Comparison of ENCODE assay signal across 15 cellular contexts in genomic region chr21:25953196-25953595, GRCh38.
DNase-seq lines count a peak whose midpoint lies in the region; FAIRE-seq and TF ChIP-seq lines count a peak whose summit lies in the region.
"Had no signal": no experiment of that assay in that cellular context is flagged by ENCODE, and none has a peak within 500 bp of the region (broad histone marks: within the 10 kb centered on the region; RNA-seq: fewer than 3 reads in every experiment).

No MANE protein-coding gene starts in this region.

- POLR2A ChIA-PET in endothelial cell of umbilical vein (lab: Charles Lee), result no interaction called here

- WGBS in adrenal gland, 4 donors, result 42 to 58% (median 45%) methylated on average over 3 of the region's 3 CpGs
- 99% methylated on average over 3 of the region's 3 CpGs for WGBS in smooth muscle cell (ENCODE audit: low lambda C conversion rate)

- H3K79me2 ChIP-seq in ACC112 (ENCODE audit: control insufficient read depth, insufficient read depth, low read length, unreplicated experiment) (no peaks in the 10 kb centered on the region), endothelial cell of umbilical vein (ENCODE audit: control insufficient read depth, insufficient read depth, low read length) (peaks cover 30% of the 10 kb centered on the region), smooth muscle cell (ENCODE audit: low read depth) (peaks cover 6% of the 10 kb centered on the region)

- H3K9me3 ChIP-seq in adrenal gland (replicated peaks in 1 of 3) (no peaks in the 10 kb centered on the region), endothelial cell of umbilical vein (replicated peaks; ENCODE audit: control insufficient read depth, insufficient read depth, low read length) (no peaks in the 10 kb centered on the region), smooth muscle cell (replicated peaks; ENCODE audit: low read depth) (no peaks in the 10 kb centered on the region)
- H3K9me3 ChIP-seq: BLaER1 treated with 17β-estradiol and CSF1 and Interleukin-3, amounts not matched to agents 10 nM and 100 nM had no signal

- dilution Hi-C loops in endothelial cell of umbilical vein (cut with MboI; ENCODE audit: extremely low pct_ligation_motif_present, low sequenced_read_pairs), result no loop called here

- H3K9ac ChIP-seq in endothelial cell of umbilical vein (replicated peaks; ENCODE audit: extremely low read depth, insufficient read depth, low read length) (peak overlapping the region; percentile 43), smooth muscle cell (ENCODE audit: low read depth) (no peak overlapping the region)
- H3K9ac ChIP-seq: BLaER1 treated with 17β-estradiol and CSF1 and Interleukin-3, amounts not matched to agents 10 nM and 100 nM had no signal

- CTCF ChIA-PET in endothelial cell of umbilical vein (lab: Charles Lee), result interaction anchor here (1.0 to 2.5 kb wide), 3 partner anchors 8 to 16 kb away, joined by 3 to 10 read pairs (median 4); no protein-coding TSS in a partner anchor

- H3K27me3 ChIP-seq in ACC112 (ENCODE audit: insufficient read depth, low read length) (no peaks in the 10 kb centered on the region), adrenal gland (no peaks in the 10 kb centered on the region), endothelial cell of umbilical vein (ENCODE audit: control insufficient read depth in 2 of 2, insufficient read depth in 2 of 2, low read length in 2 of 2) (no peaks in the 10 kb centered on the region), smooth muscle cell (ENCODE audit: low read depth) (no peaks in the 10 kb centered on the region)
- H3K27me3 ChIP-seq: BLaER1 treated with 17β-estradiol and CSF1 and Interleukin-3, amounts not matched to agents 10 nM and 100 nM had no signal

- BruUV-seq in endothelial cell of umbilical vein (replicated peaks; lab: Mats Ljungman, UMichigan), result TSS peak; percentile 47

- H3K4me3 ChIP-seq in ACC112 (ENCODE audit: low read depth, low read length), result peak overlapping the region; percentile 8; the same call in 1 of the 2 replicates
- H3K4me3 ChIP-seq in adrenal gland, result no peak overlapping the region
- H3K4me3 ChIP-seq in endothelial cell of umbilical vein (replicated peaks in 1 of 3; ENCODE audit: insufficient read depth in 1 of 3, low read depth in 1 of 3, low read length in 3 of 3), result no peak overlapping the region
- no peak overlapping the region for H3K4me3 ChIP-seq in smooth muscle cell
- H3K4me3 ChIP-seq: BLaER1 treated with 17β-estradiol and CSF1 and Interleukin-3, amounts not matched to agents 10 nM and 100 nM; GM23338 had no signal

- no peaks in the 10 kb centered on the region for H4K20me1 ChIP-seq in endothelial cell of umbilical vein (replicated peaks; ENCODE audit: control insufficient read depth, extremely low read depth, insufficient read depth, low read length)
- peaks cover 13% of the 10 kb centered on the region for H4K20me1 ChIP-seq in smooth muscle cell (ENCODE audit: low read depth)
- H4K20me1 ChIP-seq: BLaER1 treated with 17β-estradiol and CSF1 and Interleukin-3, amounts not matched to agents 10 nM and 100 nM had no signal

- no peak for FAIRE-seq in endothelial cell of umbilical vein (lab: Jason Lieb, UNC)

- TF ChIP-seq CTCF in adrenal gland (IDR thresholded peaks at IDR 0.05), result no peak
- no peak for TF ChIP-seq CTCF in endothelial cell of umbilical vein (IDR thresholded peaks at IDR 0.05; ENCODE audit: extremely low read depth in 1 of 2, insufficient read depth in 1 of 2, low read depth in 1 of 2, low read length in 2 of 2)
- TF ChIP-seq CTCF in smooth muscle cell (IDR thresholded peaks at IDR 0.05; ENCODE audit: borderline replicate concordance, insufficient read depth, poor library complexity, severe bottlenecking), result no peak

- intact Hi-C loops in adrenal gland (cut with DNase I) (no loop called here), endothelial cell of umbilical vein (cut with micrococcal nuclease) (loop anchor here (1.0 kb wide), 2 partner anchors 10 to 19 kb away; no protein-coding TSS in a partner anchor)

- H3K4me1 ChIP-seq in ACC112 (ENCODE audit: control insufficient read depth, insufficient read depth, low read length, unreplicated experiment) (peaks cover 45% of the 10 kb centered on the region), adrenal gland (replicated peaks in 1 of 2) (peaks cover 24 to 49% of the 10 kb centered on the region in 2 donors), endothelial cell of umbilical vein (ENCODE audit: control insufficient read depth, extremely low read depth, insufficient read depth, low read length) (peaks cover 55% of the 10 kb centered on the region), smooth muscle cell (ENCODE audit: low read depth) (peaks cover 8% of the 10 kb centered on the region)

- peaks cover 4% of the 10 kb centered on the region for H3F3A ChIP-seq in smooth muscle cell (ENCODE audit: low read depth)

- H3K9me1 ChIP-seq in endothelial cell of umbilical vein (replicated peaks; ENCODE audit: control insufficient read depth, extremely low read depth, insufficient read depth, low read length), result no peaks in the 10 kb centered on the region

- DNase-seq in adrenal gland (no peak), endothelial cell of umbilical vein (ENCODE audit: low read depth, low spot score) (peak; percentile 75), smooth muscle cell (lab: John Stamatoyannopoulos, UW; ENCODE audit: unreplicated experiment) (no peak), H4 (ENCODE audit: low spot score) (no peak), GM19240 (ENCODE audit: insufficient read length, low spot score) (no peak), occipital lobe (lab: John Stamatoyannopoulos, UW) (no peak)
- DNase-seq in stimulated activated naive CD4-positive, alpha-beta T cell treated with Interleukin-2 at 50 U/mL for 16 hours (lab: John Stamatoyannopoulos, UW), result no peak
- DNase-seq: 8988T; ACHN; CD4-positive, CD25-positive, alpha-beta regulatory T cell; DMS53; H9 had no signal

- peaks cover 13% of the 10 kb centered on the region; the same call in 1 of the 2 replicates for H3K36me3 ChIP-seq in ACC112 (ENCODE audit: insufficient read depth, low read length)
- no peaks in the 10 kb centered on the region for H3K36me3 ChIP-seq in adrenal gland (replicated peaks in 1 of 2)
- H3K36me3 ChIP-seq in endothelial cell of umbilical vein (ENCODE audit: control insufficient read depth in 2 of 2, extremely low read depth in 1 of 2, insufficient read depth in 2 of 2, low read length in 2 of 2), result peaks cover 6% of the 10 kb centered on the region in 2 experiments
- H3K36me3 ChIP-seq in smooth muscle cell (ENCODE audit: low read depth), result peaks cover 31% of the 10 kb centered on the region

- H3K27ac ChIP-seq in ACC112 (ENCODE audit: low read depth, low read length), result peak overlapping the region; percentile 65
- peak overlapping the region in 3 of 5 donors; percentile 56 to 81 (median 68) for H3K27ac ChIP-seq in adrenal gland
- peak overlapping the region; percentile 88 for H3K27ac ChIP-seq in endothelial cell of umbilical vein (ENCODE audit: insufficient read depth, low read depth, low read length)
- peak overlapping the region; percentile 16 for H3K27ac ChIP-seq in smooth muscle cell (ENCODE audit: low read depth)
- H3K27ac ChIP-seq: BLaER1 treated with 17β-estradiol and CSF1 and Interleukin-3, amounts not matched to agents 10 nM and 100 nM had no signal

- peak overlapping the region; percentile 52 for H3K4me2 ChIP-seq in endothelial cell of umbilical vein (ENCODE audit: insufficient read depth, low read length)
- no peak overlapping the region for H3K4me2 ChIP-seq in smooth muscle cell
- H3K4me2 ChIP-seq: BLaER1 treated with 17β-estradiol and CSF1 and Interleukin-3, amounts not matched to agents 10 nM and 100 nM; GM23338 had no signal

- H2AFZ ChIP-seq in ACC112 (ENCODE audit: low read length, unreplicated experiment) (no peak overlapping the region), endothelial cell of umbilical vein (ENCODE audit: low read depth, low read length) (no peak overlapping the region), smooth muscle cell (ENCODE audit: low read depth) (no peak overlapping the region)
- H2AFZ ChIP-seq: GM23338 had no signal

- TF ChIP-seq POLR2A in adrenal gland (IDR thresholded peaks at IDR 0.05) (no peak), endothelial cell of umbilical vein (IDR thresholded peaks at IDR 0.05; ENCODE audit: low read depth, low read length) (no peak)

TF ChIP-seq in endothelial cell of umbilical vein, 7 proteins besides CTCF, POLR2A, EP300 and RAD21:
- TF ChIP-seq JUN (IDR thresholded peaks at IDR 0.05; ENCODE audit: borderline replicate concordance, insufficient read depth, insufficient read length, low read depth) (no peak), POLR2AphosphoS5 (IDR thresholded peaks at IDR 0.05; ENCODE audit: insufficient read depth, low read depth, low read length) (no peak), GATA2 (IDR thresholded peaks at IDR 0.05; ENCODE audit: insufficient read depth, insufficient read length, low read depth, low read length) (no peak), MAX (IDR thresholded peaks at IDR 0.05; ENCODE audit: insufficient read depth, insufficient read length) (no peak), FOS (IDR thresholded peaks at IDR 0.05; ENCODE audit: borderline replicate concordance, insufficient read depth, low read length) (no peak), EZH2 (IDR thresholded peaks at IDR 0.05; ENCODE audit: borderline replicate concordance, low read depth, low read length, severe bottlenecking) (no peak), MYC (IDR thresholded peaks at IDR 0.05; ENCODE audit: low read depth, low read length) (no peak)

Comparison
In these comparisons a context has a peak if more than half of its experiments do, and no peak if none do; other contexts are left out.
1. H3K27ac ChIP-seq: peak in every context shown above with its lines; median percentile 88 in endothelial cell of umbilical vein; 68 in adrenal gland; 65 in ACC112; 16 in smooth muscle cell.